In the genomic region with DNA sequence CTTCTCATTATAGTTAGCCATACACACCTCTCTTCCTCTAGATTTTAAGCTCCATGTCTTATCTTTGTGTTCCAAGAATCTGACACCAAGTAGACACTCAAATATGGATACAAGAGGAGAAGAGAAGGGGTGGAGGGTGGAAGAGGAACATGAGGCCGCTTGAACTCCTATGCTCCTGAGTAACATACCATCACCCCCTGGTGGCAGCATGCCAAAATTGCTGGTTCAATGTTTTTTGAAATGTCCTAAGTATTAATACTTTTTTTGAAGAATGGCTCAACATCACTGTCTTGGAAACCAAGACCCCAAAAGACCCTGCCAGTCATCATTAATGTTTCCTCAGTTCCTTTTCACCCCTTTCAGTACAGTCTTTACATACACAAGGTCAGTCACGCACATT, we compare ENCODE assay signal across 11 cellular contexts.
DNase-seq lines count a peak whose midpoint lies in the region; ATAC-seq and TF ChIP-seq lines count a peak whose summit lies in the region.
"Had no signal": no experiment of that assay in that cellular context is flagged by ENCODE, and none has a peak within 500 bp of the region (broad histone marks: within the 10 kb centered on the region; RNA-seq: fewer than 3 reads in every experiment).

No MANE protein-coding gene starts in this region.

- no peak for ATAC-seq in HG03354 (IDR thresholded peaks at IDR 0.05; ENCODE audit: poor library complexity, severe bottlenecking, unreplicated experiment)
- ATAC-seq: left cardiac atrium, right cardiac atrium had no signal

- H3K4me1 ChIP-seq in colonic mucosa (peaks cover 18% of the 10 kb centered on the region), neural progenitor cell (no peaks in the 10 kb centered on the region)

- H3K9me3 Mint-ChIP-seq in neural progenitor cell, result peaks cover 7% of the 10 kb centered on the region

- H3K4me3 Mint-ChIP-seq in neural progenitor cell, result no peak overlapping the region

- no peaks in the 10 kb centered on the region for H3K79me2 ChIP-seq in neural progenitor cell (ENCODE audit: low read depth)

- H2AFZ ChIP-seq in neural progenitor cell (replicated peaks), result no peak overlapping the region

- intact Hi-C loops in colonic mucosa (cut with DNase I), result no loop called here

- H3K27me3 ChIP-seq in colonic mucosa, result no peaks in the 10 kb centered on the region
- H3K27me3 ChIP-seq in neural progenitor cell, result no peaks in the 10 kb centered on the region

- peaks cover 5% of the 10 kb centered on the region for H3F3A ChIP-seq in neural progenitor cell (ENCODE audit: low read depth)

- peak; percentile 29 for DNase-seq in CD1c-positive myeloid dendritic cell (ENCODE audit: extremely low spot score)
- DNase-seq in HT-29 (ENCODE audit: low spot score), result peak; percentile 38
- no peak for DNase-seq in colonic mucosa
- DNase-seq in neural progenitor cell (ENCODE audit: low spot score), result peak; percentile 7
- no peak for DNase-seq in inferior parietal cortex (ENCODE audit: extremely low spot score)
- no peak for DNase-seq in HCEC 1CT
- no peak for DNase-seq in retina
- DNase-seq: effector CD4-positive, alpha-beta T cell; left cardiac atrium; right cardiac atrium had no signal

- H3K36me3 ChIP-seq in colonic mucosa (no peaks in the 10 kb centered on the region), neural progenitor cell (peaks cover 5% of the 10 kb centered on the region)

- H3K4me3 ChIP-seq in colonic mucosa (no peak overlapping the region), neural progenitor cell (no peak overlapping the region)

- no peak overlapping the region for H3K9ac ChIP-seq in colonic mucosa (ENCODE audit: low read depth in 2 of 2, low read length in 2 of 2)
- no peak overlapping the region for H3K9ac ChIP-seq in neural progenitor cell

- peaks cover 4% of the 10 kb centered on the region for H4K20me1 ChIP-seq in neural progenitor cell (ENCODE audit: low read depth)

- peaks cover 44% of the 10 kb centered on the region for H3K36me3 Mint-ChIP-seq in neural progenitor cell

- H3K27ac ChIP-seq in colonic mucosa (peak overlapping the region; percentile 39), neural progenitor cell (no peak overlapping the region)

- H3K27me3 Mint-ChIP-seq in neural progenitor cell (ENCODE audit: insufficient read depth, low read depth), result no peaks in the 10 kb centered on the region

- H3K9me3 ChIP-seq in colonic mucosa (no peaks in the 10 kb centered on the region), neural progenitor cell (ENCODE audit: low read depth) (no peaks in the 10 kb centered on the region)

- H3K4me1 Mint-ChIP-seq in neural progenitor cell, result peaks cover 25% of the 10 kb centered on the region

- TF ChIP-seq CTCF in colonic mucosa (IDR thresholded peaks at IDR 0.05) (no peak), neural progenitor cell (IDR thresholded peaks at IDR 0.05) (peak; percentile 48)

- no peak overlapping the region for H3K4me2 ChIP-seq in neural progenitor cell

- H3K27ac Mint-ChIP-seq in neural progenitor cell, result no peak overlapping the region

Comparison
In these comparisons a context has a peak if more than half of its experiments do, and no peak if none do; other contexts are left out.
1. DNase-seq: peak in CD1c-positive myeloid dendritic cell (single experiment), HT-29 (single experiment) and neural progenitor cell (single experiment); none in colonic mucosa (single experiment), inferior parietal cortex (single experiment), HCEC 1CT (single experiment) and retina (single experiment).